9 cellular contexts compared by ENCODE assay signal in the genomic region with DNA sequence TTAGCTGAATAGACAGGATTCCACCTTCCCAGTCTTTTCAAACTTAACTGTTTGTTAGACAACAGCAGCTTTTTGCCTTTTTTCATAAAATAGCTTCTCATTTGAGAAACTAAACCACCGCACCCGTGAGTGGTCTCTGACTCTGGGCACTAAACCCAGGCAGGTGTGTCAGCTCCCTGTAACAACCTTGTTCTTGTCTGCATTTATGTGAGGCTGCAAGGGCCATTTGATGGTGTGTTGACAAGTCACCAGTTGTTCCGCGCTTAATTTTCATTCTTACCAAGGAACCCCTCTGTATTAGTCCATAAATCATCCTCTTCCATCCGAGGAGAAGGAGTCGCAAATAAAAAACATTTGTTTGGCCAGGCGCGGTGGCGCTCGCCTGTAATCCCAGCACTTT. TPM values are rescaled to one million over a fixed set of nuclear protein-coding genes. Genes with fewer than 3 reads are reported as not detected.
A peak's percentile ranks its signal among the peaks of the same experiment; 100 is the strongest.
DNase-seq lines count a peak whose midpoint lies in the region; ATAC-seq and TF ChIP-seq lines count a peak whose summit lies in the region.
"Had no signal": no experiment of that assay in that cellular context is flagged by ENCODE, and none has a peak within 500 bp of the region (broad histone marks: within the 10 kb centered on the region; RNA-seq: fewer than 3 reads in every experiment).

No MANE protein-coding gene starts in this region.

- no peaks in the 10 kb centered on the region for H3K79me2 ChIP-seq in osteoblast (ENCODE audit: insufficient read depth, low read length)

- H3K4me1 ChIP-seq in CD8-positive, alpha-beta memory T cell (ENCODE audit: insufficient read depth, low read length) = peaks cover 16% of the 10 kb centered on the region
- H3K4me1 ChIP-seq in HAP-1 (peaks cover 7% of the 10 kb centered on the region), osteoblast (ENCODE audit: insufficient read depth, low read length) (peaks cover 4% of the 10 kb centered on the region), lower lobe of right lung (peaks cover 7% of the 10 kb centered on the region)

- H3K9me3 Mint-ChIP-seq in CD8-positive, alpha-beta memory T cell = no peaks in the 10 kb centered on the region
- no peaks in the 10 kb centered on the region for H3K9me3 Mint-ChIP-seq in activated naive CD8-positive, alpha-beta T cell treated with anti-CD3 and anti-CD28 coated beads, Interleukin-2, amount 10 ng/mL, durations not matched to agents 7 days and 5 days
- H3K9me3 Mint-ChIP-seq in nephron progenitor cell = peaks cover 6% of the 10 kb centered on the region

- TF ChIP-seq CTCF in nephron progenitor cell (IDR thresholded peaks at IDR 0.05) = no peak
- no peak for TF ChIP-seq CTCF in osteoblast (IDR thresholded peaks at IDR 0.05; ENCODE audit: extremely low read depth, low read depth, low read length)
- TF ChIP-seq CTCF in lower lobe of right lung (IDR thresholded peaks at IDR 0.05) = no peak

- no peak overlapping the region for H3K27ac Mint-ChIP-seq in CD8-positive, alpha-beta memory T cell
- no peak overlapping the region for H3K27ac Mint-ChIP-seq in activated naive CD8-positive, alpha-beta T cell treated with anti-CD3 and anti-CD28 coated beads, Interleukin-2, amount 10 ng/mL, durations not matched to agents 7 days and 5 days
- no peak overlapping the region for H3K27ac Mint-ChIP-seq in nephron progenitor cell

- POLR2A ChIA-PET in CD8-positive, alpha-beta memory T cell (lab: Charles Lee) = no interaction called here
- POLR2A ChIA-PET in activated naive CD8-positive, alpha-beta T cell treated with anti-CD3 and anti-CD28 coated beads, Interleukin-2, amount 10 ng/mL, durations not matched to agents 7 days and 5 days (lab: Charles Lee) = no interaction called here

- H3K27me3 ChIP-seq in CD8-positive, alpha-beta memory T cell (ENCODE audit: insufficient read depth, low read length, poor library complexity, severe bottlenecking) = no peaks in the 10 kb centered on the region
- H3K27me3 ChIP-seq in HAP-1 (ENCODE audit: low read depth) (no peaks in the 10 kb centered on the region), osteoblast (ENCODE audit: insufficient read depth, low read length) (peaks cover 44% of the 10 kb centered on the region), lower lobe of right lung (ENCODE audit: low read depth) (no peaks in the 10 kb centered on the region)

- no peak for ATAC-seq in activated naive CD8-positive, alpha-beta T cell treated with anti-CD3 and anti-CD28 coated beads, Interleukin-2, amount 10 ng/mL, durations not matched to agents 7 days and 5 days (ENCODE audit: low read depth)
- ATAC-seq in lower lobe of right lung = no peak

- no peak for DNase-seq in CD8-positive, alpha-beta memory T cell
- DNase-seq in HAP-1 (ENCODE audit: low spot score in 2 of 2) = no peak
- DNase-seq in activated naive CD8-positive, alpha-beta T cell treated with anti-CD3 and anti-CD28 coated beads, Interleukin-2, amount 10 ng/mL, durations not matched to agents 7 days and 5 days = no peak
- no peak for DNase-seq in nephron progenitor cell
- DNase-seq in osteoblast (ENCODE audit: insufficient read length, low spot score, missing footprints) = no peak
- DNase-seq in lower lobe of right lung = no peak
- no peak for DNase-seq in SKM-1 treated with dmso at 0.1 percent for 144 hours (lab: John Stamatoyannopoulos, UW; ENCODE audit: unreplicated experiment)
- DNase-seq: NCI-H1694 treated with DMSO at 0.1 percent for 48 hours, psoas muscle had no signal

- no peak overlapping the region for H3K27ac ChIP-seq in CD8-positive, alpha-beta memory T cell (ENCODE audit: low read depth, low read length)
- H3K27ac ChIP-seq in osteoblast (ENCODE audit: low read depth, low read length) = no peak overlapping the region
- H3K27ac ChIP-seq in lower lobe of right lung = no peak overlapping the region
- H3K27ac ChIP-seq: psoas muscle had no signal

- intact Hi-C loops in lower lobe of right lung (cut with DNase I) = no loop called here

- H4K20me1 ChIP-seq in osteoblast (ENCODE audit: insufficient read depth, low read length) = no peaks in the 10 kb centered on the region

- no peaks in the 10 kb centered on the region for H3K36me3 Mint-ChIP-seq in CD8-positive, alpha-beta memory T cell
- H3K36me3 Mint-ChIP-seq in activated naive CD8-positive, alpha-beta T cell treated with anti-CD3 and anti-CD28 coated beads, Interleukin-2, amount 10 ng/mL, durations not matched to agents 7 days and 5 days = no peaks in the 10 kb centered on the region
- H3K36me3 Mint-ChIP-seq in nephron progenitor cell (ENCODE audit: low read depth) = peaks cover 8% of the 10 kb centered on the region

- H3K27me3 Mint-ChIP-seq in CD8-positive, alpha-beta memory T cell = peaks cover 0 to 10% of the 10 kb centered on the region in 2 donors
- H3K27me3 Mint-ChIP-seq in activated naive CD8-positive, alpha-beta T cell treated with anti-CD3 and anti-CD28 coated beads, Interleukin-2, amount 10 ng/mL, durations not matched to agents 7 days and 5 days = peaks cover 26% of the 10 kb centered on the region
- peaks cover 2% of the 10 kb centered on the region for H3K27me3 Mint-ChIP-seq in nephron progenitor cell (ENCODE audit: low read depth, poor library complexity)

- no peak overlapping the region for H3K4me2 ChIP-seq in osteoblast (ENCODE audit: insufficient read depth, low read length)

- H3K4me3 ChIP-seq in CD8-positive, alpha-beta memory T cell (ENCODE audit: low read length) = no peak overlapping the region
- H3K4me3 ChIP-seq in HAP-1 (peak overlapping the region; percentile 46), osteoblast (ENCODE audit: insufficient read depth, low read length) (no peak overlapping the region), lower lobe of right lung (no peak overlapping the region)

- no peaks in the 10 kb centered on the region for H3K9me3 ChIP-seq in CD8-positive, alpha-beta memory T cell (ENCODE audit: low read length)
- no peaks in the 10 kb centered on the region for H3K9me3 ChIP-seq in HAP-1
- H3K9me3 ChIP-seq in osteoblast (ENCODE audit: low read depth, low read length) = no peaks in the 10 kb centered on the region
- H3K9me3 ChIP-seq in lower lobe of right lung = no peaks in the 10 kb centered on the region
- H3K9me3 ChIP-seq: psoas muscle had no signal

- in situ Hi-C loops in HAP-1 (cut with MboI; ENCODE audit: low sequenced_read_pairs) = no loop called here

- H2AFZ ChIP-seq in osteoblast (ENCODE audit: low read length) = no peak overlapping the region

- peaks cover 0 to 19% (median 5%) of the 10 kb centered on the region in 3 donors for H3K4me1 Mint-ChIP-seq in CD8-positive, alpha-beta memory T cell
- peaks cover 9% of the 10 kb centered on the region for H3K4me1 Mint-ChIP-seq in activated naive CD8-positive, alpha-beta T cell treated with anti-CD3 and anti-CD28 coated beads, Interleukin-2, amount 10 ng/mL, durations not matched to agents 7 days and 5 days
- H3K4me1 Mint-ChIP-seq in nephron progenitor cell = peaks cover 45% of the 10 kb centered on the region

- H3K36me3 ChIP-seq in CD8-positive, alpha-beta memory T cell (ENCODE audit: insufficient read depth, low read length) = no peaks in the 10 kb centered on the region
- H3K36me3 ChIP-seq in HAP-1 (replicated peaks) (no peaks in the 10 kb centered on the region), osteoblast (ENCODE audit: insufficient read depth, low read length) (no peaks in the 10 kb centered on the region), lower lobe of right lung (no peaks in the 10 kb centered on the region)

- peak overlapping the region; percentile 48 to 79 (median 65) for H3K4me3 Mint-ChIP-seq in CD8-positive, alpha-beta memory T cell
- H3K4me3 Mint-ChIP-seq in activated naive CD8-positive, alpha-beta T cell treated with anti-CD3 and anti-CD28 coated beads, Interleukin-2, amount 10 ng/mL, durations not matched to agents 7 days and 5 days = peak overlapping the region; percentile 49
- H3K4me3 Mint-ChIP-seq in nephron progenitor cell = peak overlapping the region; percentile 82

- CTCF ChIA-PET in CD8-positive, alpha-beta memory T cell (lab: Charles Lee) = interaction anchor here (0.9 kb wide), 1 partner anchor 13 kb away, joined by 4 read pairs; no protein-coding TSS in a partner anchor

RNA-seq across cellular contexts. Expression of gene STOX1, which starts 1.5 kb away (rescaled TPM):
- under 1 TPM; 0.29 to 0.39 TPM for total RNA-seq in CD8-positive, alpha-beta memory T cell
- polyA plus RNA-seq in CD8-positive, alpha-beta memory T cell = not detected
- total RNA-seq in activated naive CD8-positive, alpha-beta T cell treated with anti-CD3 and anti-CD28 coated beads, Interleukin-2, amount 10 ng/mL, durations not matched to agents 7 days and 5 days = under 1 TPM; 0.31 to 0.67 TPM
- total RNA-seq in osteoblast (under 0.01 and 0.29 TPM in 2 replicates), lower lobe of right lung (2.5 TPM)
